In the genomic region with DNA sequence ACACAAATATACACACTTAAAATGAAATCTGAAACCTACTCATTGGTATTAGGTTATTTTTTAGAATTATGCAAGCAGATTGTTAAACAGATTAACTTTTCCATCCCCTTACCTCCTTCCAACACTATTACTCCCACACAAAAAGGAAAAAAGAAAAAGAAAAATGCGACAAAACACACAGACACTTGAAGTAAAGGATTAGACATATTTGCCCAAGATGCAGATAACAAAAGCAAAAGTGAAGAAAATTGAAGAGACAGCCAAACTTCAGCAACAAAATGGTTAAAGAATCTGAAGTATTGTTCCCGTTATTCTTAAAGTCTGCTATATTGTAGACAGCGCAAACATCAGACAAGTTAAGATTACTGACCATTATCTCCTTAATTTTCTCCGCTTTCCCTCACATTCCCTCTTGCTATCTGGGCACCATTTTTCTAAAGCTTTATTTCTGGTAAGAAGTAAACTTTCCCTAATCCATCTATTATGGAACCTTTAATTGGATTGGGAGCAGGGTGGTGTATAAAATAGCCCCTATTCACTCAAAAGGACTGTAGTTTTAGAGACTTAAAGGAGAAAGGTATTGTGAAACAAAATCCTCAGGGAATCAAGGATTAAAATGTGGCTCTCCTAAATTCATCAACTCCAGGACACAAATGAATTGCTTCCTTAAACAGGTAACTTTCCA, we compare ENCODE assay signal across 13 cellular contexts. TPM values are rescaled to one million over a fixed set of nuclear protein-coding genes. Genes with fewer than 3 reads are reported as not detected.
DNase-seq lines count a peak whose midpoint lies in the region; ATAC-seq and TF ChIP-seq lines count a peak whose summit lies in the region.
"Had no signal": no experiment of that assay in that cellular context is flagged by ENCODE, and none has a peak within 500 bp of the region (broad histone marks: within the 10 kb centered on the region; RNA-seq: fewer than 3 reads in every experiment).

No MANE protein-coding gene starts in this region.

- no peaks in the 10 kb centered on the region for H3K27me3 Mint-ChIP-seq in activated naive CD4-positive, alpha-beta T cell treated with anti-CD3 and anti-CD28 coated beads, Interleukin-2, amount 10 ng/mL, durations not matched to agents 7 days and 5 days
- H3K27me3 Mint-ChIP-seq in WTC11 (ENCODE audit: low read depth): no peaks in the 10 kb centered on the region
- H3K27me3 Mint-ChIP-seq: CD8-positive, alpha-beta memory T cell had no signal

- H3K4me3 Mint-ChIP-seq in activated naive CD4-positive, alpha-beta T cell treated with anti-CD3 and anti-CD28 coated beads, Interleukin-2, amount 10 ng/mL, durations not matched to agents 7 days and 5 days: no peak overlapping the region
- H3K4me3 Mint-ChIP-seq in WTC11: no peak overlapping the region
- H3K4me3 Mint-ChIP-seq: CD8-positive, alpha-beta memory T cell had no signal

- no peak for TF ChIP-seq CTCF in WTC11 (IDR thresholded peaks at IDR 0.05)
- TF ChIP-seq CTCF in retinal pigment epithelial cell (conservative IDR thresholded peaks at IDR 0.05; ENCODE audit: low read depth, low read length): no peak

- peak overlapping the region; percentile 67 for H3K27ac Mint-ChIP-seq in activated naive CD4-positive, alpha-beta T cell treated with anti-CD3 and anti-CD28 coated beads, Interleukin-2, amount 10 ng/mL, durations not matched to agents 7 days and 5 days
- peak overlapping the region; percentile 25; the same call in 1 of the 2 replicates for H3K27ac Mint-ChIP-seq in WTC11
- H3K27ac Mint-ChIP-seq: CD8-positive, alpha-beta memory T cell had no signal

- no peaks in the 10 kb centered on the region for H3K4me1 Mint-ChIP-seq in activated naive CD4-positive, alpha-beta T cell treated with anti-CD3 and anti-CD28 coated beads, Interleukin-2, amount 10 ng/mL, durations not matched to agents 7 days and 5 days
- H3K4me1 Mint-ChIP-seq in WTC11: peaks cover 8% of the 10 kb centered on the region

- peaks cover 2% of the 10 kb centered on the region for H3K36me3 Mint-ChIP-seq in activated naive CD4-positive, alpha-beta T cell treated with anti-CD3 and anti-CD28 coated beads, Interleukin-2, amount 10 ng/mL, durations not matched to agents 7 days and 5 days
- no peaks in the 10 kb centered on the region for H3K36me3 Mint-ChIP-seq in WTC11

- peak overlapping the region; percentile 13 for H3K4me3 ChIP-seq in retinal pigment epithelial cell (ENCODE audit: low read length)
- H3K4me3 ChIP-seq: BLaER1 had no signal

- ATAC-seq in WTC11: no peak

- CTCF ChIA-PET in activated naive CD4-positive, alpha-beta T cell treated with anti-CD3 and anti-CD28 coated beads, Interleukin-2, amount 10 ng/mL, durations not matched to agents 7 days and 5 days (lab: Charles Lee): no interaction called here
- CTCF ChIA-PET in WTC11 (lab: Charles Lee): interaction anchor here (0.6 kb wide), 1 partner anchor 320 kb away, joined by 3 read pairs; no protein-coding TSS in a partner anchor

- POLR2A ChIA-PET in WTC11 (lab: Charles Lee): no interaction called here

- peaks cover 2% of the 10 kb centered on the region for H3K9me3 Mint-ChIP-seq in activated naive CD4-positive, alpha-beta T cell treated with anti-CD3 and anti-CD28 coated beads, Interleukin-2, amount 10 ng/mL, durations not matched to agents 7 days and 5 days
- peaks cover 3% of the 10 kb centered on the region; the same call in 1 of the 2 replicates for H3K9me3 Mint-ChIP-seq in WTC11
- H3K9me3 Mint-ChIP-seq: CD8-positive, alpha-beta memory T cell had no signal

- DNase-seq in activated naive CD4-positive, alpha-beta T cell treated with anti-CD3 and anti-CD28 coated beads, Interleukin-2, amount 10 ng/mL, durations not matched to agents 7 days and 5 days: no peak
- no peak for DNase-seq in activated naive CD4-positive, alpha-beta T cell treated with anti-CD3 and anti-CD28 coated beads, Interleukin-2, amount 50 U/mL, for 16 hours
- DNase-seq in WTC11 (ENCODE audit: low spot score): no peak
- peak; percentile 9 for DNase-seq in iPS-NIHi11 (ENCODE audit: low spot score)
- no peak for DNase-seq in retinal pigment epithelial cell (ENCODE audit: low read depth)
- no peak for DNase-seq in D341Med (ENCODE audit: low spot score)
- no peak for DNase-seq in stimulated activated CD4-positive, alpha-beta T cell treated with anti-CD3 and anti-CD28 coated beads, Interleukin-4, amount 100 ng/mL, for 1 hour
- no peak for DNase-seq in NCI-H1048 (lab: John Stamatoyannopoulos, UW)
- DNase-seq: AML-193; CD8-positive, alpha-beta memory T cell; DND-41; GDM1 had no signal

TF ChIP-seq in WTC11, 78 proteins besides CTCF, POLR2A, EP300 and RAD21 (continues in another document):
- TF ChIP-seq NR3C1 (CRISPR knock-in tag; conservative IDR thresholded peaks at IDR 0.05; ENCODE audit: low read depth) (no peak), CREM (CRISPR knock-in tag; IDR thresholded peaks at IDR 0.05) (no peak), RELA (CRISPR knock-in tag; IDR thresholded peaks at IDR 0.05; ENCODE audit: borderline replicate concordance) (no peak), ZNF219 (CRISPR knock-in tag; IDR thresholded peaks at IDR 0.05; ENCODE audit: borderline replicate concordance) (no peak), ETV6 (CRISPR knock-in tag; IDR thresholded peaks at IDR 0.05) (no peak), JAZF1 (CRISPR knock-in tag; IDR thresholded peaks at IDR 0.05) (no peak), OVOL2 (CRISPR knock-in tag; IDR thresholded peaks at IDR 0.05; ENCODE audit: borderline replicate concordance) (no peak)
- TF ChIP-seq, protein P1, sequence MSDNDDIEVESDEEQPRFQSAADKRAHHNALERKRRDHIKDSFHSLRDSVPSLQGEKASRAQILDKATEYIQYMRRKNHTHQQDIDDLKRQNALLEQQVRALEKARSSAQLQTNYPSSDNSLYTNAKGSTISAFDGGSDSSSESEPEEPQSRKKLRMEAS (CRISPR knock-in tag; IDR thresholded peaks at IDR 0.05): no peak
- TF ChIP-seq, protein P2, sequence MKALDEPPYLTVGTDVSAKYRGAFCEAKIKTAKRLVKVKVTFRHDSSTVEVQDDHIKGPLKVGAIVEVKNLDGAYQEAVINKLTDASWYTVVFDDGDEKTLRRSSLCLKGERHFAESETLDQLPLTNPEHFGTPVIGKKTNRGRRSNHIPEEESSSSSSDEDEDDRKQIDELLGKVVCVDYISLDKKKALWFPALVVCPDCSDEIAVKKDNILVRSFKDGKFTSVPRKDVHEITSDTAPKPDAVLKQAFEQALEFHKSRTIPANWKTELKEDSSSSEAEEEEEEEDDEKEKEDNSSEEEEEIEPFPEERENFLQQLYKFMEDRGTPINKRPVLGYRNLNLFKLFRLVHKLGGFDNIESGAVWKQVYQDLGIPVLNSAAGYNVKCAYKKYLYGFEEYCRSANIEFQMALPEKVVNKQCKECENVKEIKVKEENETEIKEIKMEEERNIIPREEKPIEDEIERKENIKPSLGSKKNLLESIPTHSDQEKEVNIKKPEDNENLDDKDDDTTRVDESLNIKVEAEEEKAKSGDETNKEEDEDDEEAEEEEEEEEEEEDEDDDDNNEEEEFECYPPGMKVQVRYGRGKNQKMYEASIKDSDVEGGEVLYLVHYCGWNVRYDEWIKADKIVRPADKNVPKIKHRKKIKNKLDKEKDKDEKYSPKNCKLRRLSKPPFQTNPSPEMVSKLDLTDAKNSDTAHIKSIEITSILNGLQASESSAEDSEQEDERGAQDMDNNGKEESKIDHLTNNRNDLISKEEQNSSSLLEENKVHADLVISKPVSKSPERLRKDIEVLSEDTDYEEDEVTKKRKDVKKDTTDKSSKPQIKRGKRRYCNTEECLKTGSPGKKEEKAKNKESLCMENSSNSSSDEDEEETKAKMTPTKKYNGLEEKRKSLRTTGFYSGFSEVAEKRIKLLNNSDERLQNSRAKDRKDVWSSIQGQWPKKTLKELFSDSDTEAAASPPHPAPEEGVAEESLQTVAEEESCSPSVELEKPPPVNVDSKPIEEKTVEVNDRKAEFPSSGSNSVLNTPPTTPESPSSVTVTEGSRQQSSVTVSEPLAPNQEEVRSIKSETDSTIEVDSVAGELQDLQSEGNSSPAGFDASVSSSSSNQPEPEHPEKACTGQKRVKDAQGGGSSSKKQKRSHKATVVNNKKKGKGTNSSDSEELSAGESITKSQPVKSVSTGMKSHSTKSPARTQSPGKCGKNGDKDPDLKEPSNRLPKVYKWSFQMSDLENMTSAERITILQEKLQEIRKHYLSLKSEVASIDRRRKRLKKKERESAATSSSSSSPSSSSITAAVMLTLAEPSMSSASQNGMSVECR (CRISPR knock-in tag; IDR thresholded peaks at IDR 0.05; ENCODE audit: borderline replicate concordance): no peak
- TF ChIP-seq, protein P3, sequence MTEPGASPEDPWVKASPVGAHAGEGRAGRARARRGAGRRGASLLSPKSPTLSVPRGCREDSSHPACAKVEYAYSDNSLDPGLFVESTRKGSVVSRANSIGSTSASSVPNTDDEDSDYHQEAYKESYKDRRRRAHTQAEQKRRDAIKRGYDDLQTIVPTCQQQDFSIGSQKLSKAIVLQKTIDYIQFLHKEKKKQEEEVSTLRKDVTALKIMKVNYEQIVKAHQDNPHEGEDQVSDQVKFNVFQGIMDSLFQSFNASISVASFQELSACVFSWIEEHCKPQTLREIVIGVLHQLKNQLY (CRISPR knock-in tag; IDR thresholded peaks at IDR 0.05): no peak
- TF ChIP-seq, protein P4, sequence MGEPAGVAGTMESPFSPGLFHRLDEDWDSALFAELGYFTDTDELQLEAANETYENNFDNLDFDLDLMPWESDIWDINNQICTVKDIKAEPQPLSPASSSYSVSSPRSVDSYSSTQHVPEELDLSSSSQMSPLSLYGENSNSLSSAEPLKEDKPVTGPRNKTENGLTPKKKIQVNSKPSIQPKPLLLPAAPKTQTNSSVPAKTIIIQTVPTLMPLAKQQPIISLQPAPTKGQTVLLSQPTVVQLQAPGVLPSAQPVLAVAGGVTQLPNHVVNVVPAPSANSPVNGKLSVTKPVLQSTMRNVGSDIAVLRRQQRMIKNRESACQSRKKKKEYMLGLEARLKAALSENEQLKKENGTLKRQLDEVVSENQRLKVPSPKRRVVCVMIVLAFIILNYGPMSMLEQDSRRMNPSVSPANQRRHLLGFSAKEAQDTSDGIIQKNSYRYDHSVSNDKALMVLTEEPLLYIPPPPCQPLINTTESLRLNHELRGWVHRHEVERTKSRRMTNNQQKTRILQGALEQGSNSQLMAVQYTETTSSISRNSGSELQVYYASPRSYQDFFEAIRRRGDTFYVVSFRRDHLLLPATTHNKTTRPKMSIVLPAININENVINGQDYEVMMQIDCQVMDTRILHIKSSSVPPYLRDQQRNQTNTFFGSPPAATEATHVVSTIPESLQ (CRISPR knock-in tag; IDR thresholded peaks at IDR 0.05): no peak

RNA-seq across cellular contexts. Expression of a gene that starts 34.7 kb away (rescaled TPM):
- total RNA-seq in WTC11 (2021): 0.07 TPM in 1 of 3 replicates, not detected in the others
- total RNA-seq: CD8-positive, alpha-beta memory T cell had no signal
